ENCODE assay signal across 7 cellular contexts in the genomic region with DNA sequence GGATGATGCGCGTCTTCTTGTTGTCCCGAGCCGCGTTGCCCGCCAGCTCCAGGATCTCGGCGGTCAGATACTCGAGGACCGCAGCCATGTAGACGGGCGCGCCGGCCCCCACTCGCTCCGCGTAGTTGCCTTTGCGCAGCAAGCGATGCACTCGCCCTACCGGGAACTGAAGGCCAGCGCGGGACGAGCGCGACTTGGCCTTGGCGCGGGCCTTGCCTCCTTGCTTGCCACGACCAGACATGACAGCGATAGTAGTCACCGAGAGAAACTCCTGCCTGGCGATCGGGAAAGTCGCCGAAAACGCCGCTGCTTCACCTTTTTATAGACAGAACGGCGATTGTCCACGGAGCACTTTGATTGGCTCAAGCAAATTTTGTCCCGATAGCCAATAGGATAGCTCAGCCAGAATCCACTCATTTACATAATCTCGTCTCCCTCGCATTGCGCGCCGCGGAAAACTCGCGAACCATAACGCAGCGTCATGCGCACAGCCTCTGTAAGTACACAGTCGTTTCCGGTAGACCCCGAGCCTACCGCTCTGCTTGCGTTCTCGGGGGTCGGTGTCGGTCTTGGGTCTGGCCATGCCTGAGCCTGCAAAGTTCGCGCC. TPM values are rescaled to one million over a fixed set of nuclear protein-coding genes. Genes with fewer than 3 reads are reported as not detected.
DNase-seq lines count a peak whose midpoint lies in the region; ATAC-seq and TF ChIP-seq lines count a peak whose summit lies in the region.
"Not testable (repeated sequence)": the region's sequence is repeated elsewhere in the genome, so short reads cannot be mapped to it uniquely, and the experiment has no call there.

No MANE protein-coding gene starts in this region.

- not testable (repeated sequence) for H3K27ac ChIP-seq in PC-3 (ENCODE audit: low read length); body of pancreas; lung (ENCODE audit: low read depth in 1 of 2, low read length in 1 of 2)

- H2AFZ ChIP-seq in PC-3 (ENCODE audit: low read length): not testable (repeated sequence)

- peaks cover 44% of the 10 kb centered on the region for H3K79me2 ChIP-seq in PC-3 (ENCODE audit: low read length)

- POLR2A ChIA-PET in PC-3 (lab: Charles Lee; ENCODE audit: unreplicated experiment): not testable (repeated sequence)

- not testable (repeated sequence) for H3K9me3 ChIP-seq in PC-3 (ENCODE audit: low read length); body of pancreas; lung (ENCODE audit: control insufficient read depth in 2 of 2, insufficient read depth in 1 of 2, low read length in 1 of 2)

- TF ChIP-seq CTCF in PC-3 (conservative IDR thresholded peaks at IDR 0.05; ENCODE audit: low read depth, low read length); body of pancreas (IDR thresholded peaks at IDR 0.05); lung (IDR thresholded peaks at IDR 0.05; ENCODE audit: control extremely low read depth, extremely low read depth): not testable (repeated sequence)

- H3K4me1 ChIP-seq in PC-3 (ENCODE audit: insufficient read depth, low read length) (peaks cover 19% of the 10 kb centered on the region), body of pancreas (peaks cover 24% of the 10 kb centered on the region), lung (ENCODE audit: control insufficient read depth in 2 of 2, insufficient read depth in 2 of 2, low read length in 2 of 2) (peaks cover 0 to 17% of the 10 kb centered on the region in 2 donors)

- H3K27me3 ChIP-seq in PC-3 (ENCODE audit: low read length); body of pancreas; lung (ENCODE audit: control insufficient read depth, insufficient read depth): not testable (repeated sequence)

- not testable (repeated sequence) for H3K4me3 ChIP-seq in PC-3 (ENCODE audit: low read length); body of pancreas; lung

- H4K20me1 ChIP-seq in PC-3 (ENCODE audit: low read length): not testable (repeated sequence)

- H3K9me2 ChIP-seq in PC-3 (replicated peaks; ENCODE audit: low read length): not testable (repeated sequence)

- H3K9ac ChIP-seq in PC-3 (ENCODE audit: low read length): not testable (repeated sequence)

- TF ChIP-seq POLR2A in body of pancreas (IDR thresholded peaks at IDR 0.05): not testable (repeated sequence)

- WGBS in body of pancreas, 2 donors: no CpG with 5 or more reads among the region's 62 CpGs
- no CpG with 5 or more reads among the region's 62 CpGs for WGBS in lung, 2 donors

- BruUV-seq in PC-3 (replicated peaks; lab: Mats Ljungman, UMichigan): TSS peak; percentile 84

- DNase-seq in PC-3; body of pancreas; lung (ENCODE audit: low spot score): not testable (repeated sequence)

- not testable (repeated sequence) for H3K4me2 ChIP-seq in PC-3 (ENCODE audit: low read length)

- H3K36me3 ChIP-seq in PC-3 (ENCODE audit: low read depth, low read length); body of pancreas (replicated peaks in 1 of 2; ENCODE audit: insufficient read depth in 1 of 2, low read depth in 2 of 2); lung (ENCODE audit: control insufficient read depth in 2 of 2, insufficient read depth in 2 of 2, low read length in 2 of 2): not testable (repeated sequence)

- intact Hi-C loops in PC-3 (cut with micrococcal nuclease); body of pancreas (cut with DNase I): not testable (repeated sequence)

- H3F3A ChIP-seq in PC-3 (ENCODE audit: low read length, unreplicated experiment): not testable (repeated sequence)

- ATAC-seq in GM18517 (IDR thresholded peaks at IDR 0.05; ENCODE audit: unreplicated experiment): peak; percentile 63
- peak; percentile 52 for ATAC-seq in GM19463 (IDR thresholded peaks at IDR 0.05; ENCODE audit: unreplicated experiment)
- ATAC-seq in HG02623 (IDR thresholded peaks at IDR 0.05; ENCODE audit: unreplicated experiment): peak; percentile 51
- peak; percentile 47 for ATAC-seq in HG03108 (IDR thresholded peaks at IDR 0.05; ENCODE audit: unreplicated experiment)
- ATAC-seq in PC-3: peak; percentile 45
- peak; percentile 84 for ATAC-seq in body of pancreas
- peak; percentile 81 for ATAC-seq in lung (ENCODE audit: insufficient read depth, low FRiP score)

- CTCF ChIA-PET in PC-3 (lab: Charles Lee): not testable (repeated sequence)

RNA-seq across cellular contexts. Expression of gene BOLA1, which starts 56.8 kb away (rescaled TPM):
- total RNA-seq in PC-3 (2014; rRNA removed): 27.6 and 38.6 TPM in 2 replicates
- total RNA-seq in body of pancreas: 10 to 100 TPM in 1 of 2 donors, 1 to 10 TPM in 1; 9.6 to 35.5 TPM
- 10 to 100 TPM; 12.5 to 14.2 TPM for total RNA-seq in lung
- polyA plus RNA-seq in lung: 10 to 100 TPM; 16.8 to 28.5 TPM
